In genomic region chr11:33699515-33700424, GRCh38 we compare ENCODE assay signal across 8 cellular contexts. TPM values are rescaled to one million over a fixed set of nuclear protein-coding genes. Genes with fewer than 3 reads are reported as not detected.
DNase-seq lines count a peak whose midpoint lies in the region; ATAC-seq and TF ChIP-seq lines count a peak whose summit lies in the region.

No MANE protein-coding gene starts in this region.

- no peaks in the 10 kb centered on the region for H4K20me1 ChIP-seq in mammary epithelial cell (ENCODE audit: insufficient read depth, low read length)

- H4K91ac ChIP-seq in mesenchymal stem cell (ENCODE audit: low read length), result peak overlapping the region; percentile 81

- peaks cover 3% of the 10 kb centered on the region for H3K79me1 ChIP-seq in mesenchymal stem cell (replicated peaks; ENCODE audit: low read length, poor library complexity, severe bottlenecking)

- BruUV-seq in mammary epithelial cell (replicated peaks; lab: Mats Ljungman, UMichigan), result no TSS peak

- DNase-seq in cardiac muscle cell (ENCODE audit: low read depth in 1 of 2, low spot score in 1 of 2), result no peak
- DNase-seq in Right ventricle myocardium inferior (ENCODE audit: missing footprints), result no peak
- peak; percentile 11 for DNase-seq in mammary epithelial cell
- no peak for DNase-seq in mesenchymal stem cell
- DNase-seq in aorta, result peak in 1 of 2 donors; percentile 64
- DNase-seq in DMS53 treated with DMSO at 0.1 percent for 48 hours (lab: John Stamatoyannopoulos, UW; ENCODE audit: unreplicated experiment), result no peak
- DNase-seq in kidney tubule cell (ENCODE audit: low spot score), result no peak
- DNase-seq in NCI-H1048 (lab: John Stamatoyannopoulos, UW), result no peak

- H3K9me3 ChIP-seq in cardiac muscle cell (ENCODE audit: low read depth), result no peaks in the 10 kb centered on the region
- H3K9me3 ChIP-seq in mammary epithelial cell (replicated peaks; ENCODE audit: insufficient read depth, low read length), result no peaks in the 10 kb centered on the region
- H3K9me3 ChIP-seq in mesenchymal stem cell (ENCODE audit: control insufficient read depth, low read length), result no peaks in the 10 kb centered on the region
- H3K9me3 ChIP-seq in aorta (ENCODE audit: control insufficient read depth, low read length), result no peaks in the 10 kb centered on the region

- peaks cover 5% of the 10 kb centered on the region for H3K79me2 ChIP-seq in mammary epithelial cell (ENCODE audit: insufficient read depth, low read length)

- H3K27ac ChIP-seq in cardiac muscle cell (no peak overlapping the region), mammary epithelial cell (ENCODE audit: insufficient read depth, low read depth, low read length) (peak overlapping the region; percentile 54), mesenchymal stem cell (ENCODE audit: low read length, poor library complexity, severe bottlenecking) (no peak overlapping the region), aorta (ENCODE audit: low read depth in 1 of 2, low read length in 2 of 2) (no peak overlapping the region)

- H2BK15ac ChIP-seq in mesenchymal stem cell (ENCODE audit: low read depth, poor library complexity, severe bottlenecking), result peak overlapping the region; percentile 96

- H2AK5ac ChIP-seq in mesenchymal stem cell (ENCODE audit: low read length, severe bottlenecking), result peak overlapping the region; percentile 45

- peak overlapping the region; percentile 59 to 77 for H3K4ac ChIP-seq in mesenchymal stem cell (ENCODE audit: low read depth in 1 of 2, low read length in 2 of 2)

- CTCF ChIA-PET in mammary epithelial cell (lab: Charles Lee; ENCODE audit: low non-redundant PET), result no interaction called here

- H4K8ac ChIP-seq in mesenchymal stem cell (ENCODE audit: low read length), result peak overlapping the region; percentile 21

- H2BK12ac ChIP-seq in mesenchymal stem cell (ENCODE audit: low read length in 2 of 2), result peak overlapping the region; percentile 12 to 56

- dilution Hi-C loops in mammary epithelial cell (cut with HindIII; ENCODE audit: low sequenced_read_pairs), result loop anchor here (5.0 to 25.0 kb wide), 2 partner anchors 38 to 337 kb away; partner anchors contain the start of gene CD59

- H3K9ac ChIP-seq in mammary epithelial cell (ENCODE audit: insufficient read depth, low read length), result no peak overlapping the region
- peak overlapping the region; percentile 74 for H3K9ac ChIP-seq in mesenchymal stem cell (ENCODE audit: low read length)

- WGBS in mammary epithelial cell (ENCODE audit: low coverage, missing lambda C conversion rate), result 79% methylated on average over 23 of the region's 31 CpGs
- 65% methylated on average over 30 of the region's 31 CpGs for WGBS in mesenchymal stem cell
- 58 to 59% methylated on average over 31 of the region's 31 CpGs for WGBS in aorta, 2 donors

- H3K18ac ChIP-seq in mesenchymal stem cell (ENCODE audit: low read depth in 1 of 2, low read length in 2 of 2), result peak overlapping the region; percentile 67 to 87

- H3K36me3 ChIP-seq in cardiac muscle cell, result no peaks in the 10 kb centered on the region
- H3K36me3 ChIP-seq in mammary epithelial cell (ENCODE audit: insufficient read depth, low read length), result no peaks in the 10 kb centered on the region
- H3K36me3 ChIP-seq in mesenchymal stem cell (ENCODE audit: control insufficient read depth in 1 of 2, insufficient read depth in 2 of 2, low read depth in 1 of 2, low read length in 2 of 2), result peaks cover 0 to 11% of the 10 kb centered on the region in 2 experiments
- no peaks in the 10 kb centered on the region for H3K36me3 ChIP-seq in aorta (ENCODE audit: control insufficient read depth in 1 of 2, insufficient read depth in 2 of 2, low read length in 1 of 2)

- H2AFZ ChIP-seq in mammary epithelial cell (ENCODE audit: low read depth, low read length) (no peak overlapping the region), mesenchymal stem cell (ENCODE audit: low read depth, low read length) (no peak overlapping the region)

- peak overlapping the region; percentile 67 for H3K4me2 ChIP-seq in mammary epithelial cell (ENCODE audit: insufficient read depth, low read depth, low read length)
- H3K4me2 ChIP-seq in mesenchymal stem cell (ENCODE audit: low read length, poor library complexity, severe bottlenecking), result peak overlapping the region; percentile 54

- TF ChIP-seq CTCF in cardiac muscle cell (IDR thresholded peaks at IDR 0.05; ENCODE audit: low read depth, low read length) (no peak), mammary epithelial cell (conservative IDR thresholded peaks at IDR 0.05 in 1 of 2, IDR thresholded peaks at IDR 0.05 in 1 of 2; ENCODE audit: extremely low read depth in 1 of 2, insufficient read depth in 1 of 2, low read depth in 1 of 2, low read length in 2 of 2) (no peak)

- ATAC-seq in Right ventricle myocardium inferior (no peak), aorta (ENCODE audit: low FRiP score) (no peak)

- no peak overlapping the region for H2BK5ac ChIP-seq in mesenchymal stem cell (ENCODE audit: low read depth, low read length, poor library complexity, severe bottlenecking)

- in situ Hi-C loops in mammary epithelial cell (cut with MboI; ENCODE audit: low sequenced_read_pairs in 2 of 2), result loop anchor here (25.0 kb wide), 2 partner anchors 537 to 737 kb away; partner anchors contain the start of gene CSTF3 (in 2 of the 2)

- H3K4me1 ChIP-seq in cardiac muscle cell (ENCODE audit: low read depth) (peaks cover 5% of the 10 kb centered on the region), mammary epithelial cell (ENCODE audit: insufficient read depth, low read length) (peaks cover 84% of the 10 kb centered on the region), mesenchymal stem cell (ENCODE audit: control insufficient read depth, insufficient read depth, low read depth, low read length) (peaks cover 18% of the 10 kb centered on the region), aorta (ENCODE audit: control insufficient read depth in 1 of 2, insufficient read depth in 2 of 2, low read length in 2 of 2) (no peaks in the 10 kb centered on the region)

- H3K14ac ChIP-seq in mesenchymal stem cell (ENCODE audit: low read length in 2 of 2), result peak overlapping the region in 1 of 2 experiments; percentile 89

- H2BK120ac ChIP-seq in mesenchymal stem cell (ENCODE audit: low read depth, low read length), result peak overlapping the region; percentile 91

- no peak overlapping the region for H3K23ac ChIP-seq in mesenchymal stem cell (ENCODE audit: low read length in 2 of 2)

- intact Hi-C loops in Right ventricle myocardium inferior (cut with DNase I), result loop anchor here (2.0 to 10.0 kb wide), 3 partner anchors 35 to 445 kb away; partner anchors contain the start of gene HIPK3
- intact Hi-C loops in mammary epithelial cell (cut with micrococcal nuclease), result loop anchor here (1.0 to 2.0 kb wide), 2 partner anchors 35 to 69 kb away; no protein-coding TSS in a partner anchor
- intact Hi-C loops in aorta (cut with DNase I), result loop anchor here (2.0 to 10.0 kb wide), 3 partner anchors 35 to 445 kb away; partner anchors contain the start of genes CD59 (in 1 of the 2) and HIPK3 (in 1 of the 2)

- H3K4me3 ChIP-seq in cardiac muscle cell, result peak overlapping the region; percentile 74
- peak overlapping the region in 1 of 3 experiments; percentile 34 for H3K4me3 ChIP-seq in mammary epithelial cell (replicated peaks in 1 of 3; ENCODE audit: insufficient read depth in 1 of 3, low read depth in 2 of 3, low read length in 3 of 3)
- H3K4me3 ChIP-seq in mesenchymal stem cell (ENCODE audit: insufficient read depth in 1 of 2, low read depth in 1 of 2, low read length in 2 of 2), result peak overlapping the region; percentile 64 to 71
- peak overlapping the region; percentile 2 to 38 for H3K4me3 ChIP-seq in aorta (ENCODE audit: low read length in 2 of 2)

- H3K27me3 ChIP-seq in cardiac muscle cell (no peaks in the 10 kb centered on the region), mammary epithelial cell (ENCODE audit: insufficient read depth, low read length) (no peaks in the 10 kb centered on the region), mesenchymal stem cell (ENCODE audit: control insufficient read depth in 1 of 2, insufficient read depth in 1 of 2, low read length in 2 of 2) (no peaks in the 10 kb centered on the region), aorta (ENCODE audit: control insufficient read depth in 1 of 2, insufficient read depth in 2 of 2, low read length in 1 of 2) (no peaks in the 10 kb centered on the region)

RNA-seq across cellular contexts. Expression of gene C11orf91, which starts 0.9 kb away (rescaled TPM):
- total RNA-seq in cardiac muscle cell (not detected in 2 replicates), Right ventricle myocardium inferior (not detected), mammary epithelial cell (1 to 10 TPM in 1 of 2 donors, not detected in 1; 7.6 TPM), aorta (under 1 TPM in 1 of 2 donors, not detected in 1; 0.97 TPM)
- polyA plus RNA-seq in cardiac muscle cell (0.23 TPM in 1 of 2 replicates, not detected in the other), mammary epithelial cell (0.08 TPM), aorta (not detected)
- polyA minus RNA-seq in mammary epithelial cell, result not detected
- not detected for polyA plus RNA-seq in mesenchymal stem cell (2013, experiment 1 of 2)
- 0.07 TPM for polyA plus RNA-seq in mesenchymal stem cell (2013, experiment 2 of 2)

RNA-seq across cellular contexts. Expression of gene CD59, which starts 36.5 kb away (rescaled TPM):
- total RNA-seq in cardiac muscle cell (60.6 and 61.1 TPM in 2 replicates), Right ventricle myocardium inferior (817 TPM), mammary epithelial cell (1,000 to 10,000 TPM; 1,038 to 1,326 TPM), aorta (100 to 1,000 TPM; 665 to 881 TPM)
- polyA plus RNA-seq in cardiac muscle cell (97.1 and 108 TPM in 2 replicates), mammary epithelial cell (1,397 TPM), aorta (100 to 1,000 TPM; 213 to 543 TPM)
- polyA minus RNA-seq in mammary epithelial cell, result 796 TPM
- polyA plus RNA-seq in mesenchymal stem cell (2013, experiment 1 of 2), result 391 TPM
- polyA plus RNA-seq in mesenchymal stem cell (2013, experiment 2 of 2), result 399 TPM

Comparison
In these comparisons a context has a peak if more than half of its experiments do, and no peak if none do; other contexts are left out.
1. RNA of gene CD59, which starts 36.5 kb away (total RNA-seq): 1,038 to 1,326 TPM in mammary epithelial cell, 665 to 881 TPM in aorta and 817 TPM in Right ventricle myocardium inferior (single experiment); 60.6 to 61.1 TPM in cardiac muscle cell; every median in the first group is over 10 times any median in the second.